Comparison of ENCODE assay signal across 8 cellular contexts in the genomic region with DNA sequence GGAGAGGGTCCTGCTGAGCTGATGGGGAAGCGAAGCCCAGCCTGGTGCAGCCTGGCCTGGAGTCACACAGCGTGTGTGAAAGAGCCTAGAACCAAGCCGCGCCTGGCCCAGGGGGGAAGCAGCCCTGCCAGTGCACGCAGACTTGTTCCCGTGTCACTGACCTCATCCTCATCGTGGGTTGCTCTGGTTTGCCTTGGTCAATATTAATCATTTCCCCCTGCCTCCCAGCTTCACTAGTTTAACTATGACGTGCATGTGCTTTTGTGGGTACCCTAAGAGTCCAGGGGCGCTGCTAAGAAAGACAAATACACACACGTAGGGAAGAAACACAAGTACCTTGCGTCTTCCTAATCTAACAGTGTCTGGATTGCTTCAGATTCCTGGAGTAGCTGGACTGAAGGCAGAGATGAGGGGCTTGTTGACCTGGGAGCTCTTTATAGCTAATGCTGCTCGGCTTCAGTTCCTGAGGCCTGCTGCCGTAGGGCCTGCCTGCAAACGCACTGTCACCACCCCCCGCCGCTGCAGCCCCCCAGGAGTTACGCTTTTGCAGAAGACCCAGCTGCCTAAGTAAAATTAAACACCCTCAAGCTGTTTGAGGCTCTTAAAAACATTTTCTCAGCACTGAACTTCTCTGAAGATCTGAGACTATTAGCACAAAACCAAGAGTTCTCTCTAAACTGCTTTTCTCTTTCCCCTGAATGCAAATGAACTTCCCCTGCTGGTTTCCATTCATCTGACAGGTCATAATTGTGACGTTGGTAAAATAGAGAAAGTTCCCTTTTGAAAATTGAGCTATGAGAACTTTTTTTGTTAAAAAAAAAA.
DNase-seq lines count a peak whose midpoint lies in the region; ATAC-seq and TF ChIP-seq lines count a peak whose summit lies in the region.

No MANE protein-coding gene starts in this region.

- peak; percentile 42 for ATAC-seq in GM21381 (IDR thresholded peaks at IDR 0.05; ENCODE audit: unreplicated experiment)

- H3K4me3 ChIP-seq in GM12865 (ENCODE audit: low read depth, low read length) (peak overlapping the region; percentile 66), HL-60 (replicated peaks; ENCODE audit: insufficient read depth, low read length) (no peak overlapping the region), astrocyte of the spinal cord (ENCODE audit: low read depth, low read length) (no peak overlapping the region), SJCRH30 (no peak overlapping the region)

- H3K27me3 ChIP-seq in HL-60 (ENCODE audit: insufficient read depth, poor library complexity, severe bottlenecking) = no peaks in the 10 kb centered on the region
- no peaks in the 10 kb centered on the region for H3K27me3 ChIP-seq in SJCRH30

- H3K4me1 Mint-ChIP-seq in nephron = peaks cover 35% of the 10 kb centered on the region

- no peaks in the 10 kb centered on the region for H3K36me3 Mint-ChIP-seq in nephron (ENCODE audit: low read depth)

- H3K36me3 ChIP-seq in SJCRH30 = no peaks in the 10 kb centered on the region

- H3K9me3 Mint-ChIP-seq in nephron = no peaks in the 10 kb centered on the region

- peak; percentile 90 for DNase-seq in GM12865 (ENCODE audit: low read depth)
- peak; percentile 35 to 57 for DNase-seq in HL-60 (ENCODE audit: low read depth in 1 of 2, low spot score in 1 of 2)
- DNase-seq in astrocyte of the spinal cord (ENCODE audit: low read depth, low spot score) = peak; percentile 20
- DNase-seq in NCI-H128 (lab: John Stamatoyannopoulos, UW; ENCODE audit: unreplicated experiment) = no peak
- DNase-seq in SJCRH30 = no peak
- DNase-seq in OCI-M1 (lab: John Stamatoyannopoulos, UW) = no peak

- TF ChIP-seq CTCF in GM12865 (IDR thresholded peaks at IDR 0.05; ENCODE audit: insufficient read depth, low read depth, low read length, missing control alignments) (no peak), HL-60 (IDR thresholded peaks at IDR 0.05; ENCODE audit: insufficient read depth, low read length) (no peak), astrocyte of the spinal cord (IDR thresholded peaks at IDR 0.05; ENCODE audit: low read depth, low read length) (no peak), nephron (IDR thresholded peaks at IDR 0.05; ENCODE audit: unreplicated experiment in 3 of 3) (no peak)

- no peak overlapping the region for H3K4me3 Mint-ChIP-seq in nephron

- H3K27ac ChIP-seq in HL-60 (replicated peaks) (peak overlapping the region; percentile 46), SJCRH30 (no peak overlapping the region)

- H3K9me3 ChIP-seq in SJCRH30 (replicated peaks) = no peaks in the 10 kb centered on the region

- H3K4me1 ChIP-seq in SJCRH30 = no peaks in the 10 kb centered on the region

- H3K27ac Mint-ChIP-seq in nephron = peak overlapping the region in 2 of 3 experiments; percentile 51 to 89

- no peaks in the 10 kb centered on the region for H3K27me3 Mint-ChIP-seq in nephron (ENCODE audit: low read depth)

- in situ Hi-C loops in astrocyte of the spinal cord (cut with HindIII; ENCODE audit: low sequenced_read_pairs) = no loop called here

Comparison
In these comparisons a context has a peak if more than half of its experiments do, and no peak if none do; other contexts are left out.
1. DNase-seq: peak in GM12865 (single experiment), HL-60 (2 of 2) and astrocyte of the spinal cord (single experiment); none in NCI-H128 (single experiment), SJCRH30 (0 of 2) and OCI-M1 (single experiment).